17 cellular contexts compared by ENCODE assay signal in genomic region chr13:32153056-32153455, GRCh38.
DNase-seq lines count a peak whose midpoint lies in the region; ATAC-seq and TF ChIP-seq lines count a peak whose summit lies in the region.
"Had no signal": no experiment of that assay in that cellular context is flagged by ENCODE, and none has a peak within 500 bp of the region (broad histone marks: within the 10 kb centered on the region; RNA-seq: fewer than 3 reads in every experiment).

No MANE protein-coding gene starts in this region.

- H3K79me2 ChIP-seq in PC-9 (ENCODE audit: low read depth), result no peaks in the 10 kb centered on the region

- no peak for ATAC-seq in GM18870 (IDR thresholded peaks at IDR 0.05; ENCODE audit: unreplicated experiment)
- ATAC-seq: activated CD8-positive, alpha-beta memory T cell treated with anti-CD3 and anti-CD28 coated beads, Interleukin-2, amount 10 ng/mL, durations not matched to agents 7 days and 5 days; natural killer cell; sciatic nerve had no signal

- H3K4me1 Mint-ChIP-seq in activated CD4-positive, alpha-beta memory T cell treated with anti-CD3 and anti-CD28 coated beads for 36 hours (ENCODE audit: low read depth), result peaks cover 2% of the 10 kb centered on the region
- H3K4me1 Mint-ChIP-seq: activated CD8-positive, alpha-beta memory T cell treated with anti-CD3 and anti-CD28 coated beads, Interleukin-2, amount 10 ng/mL, durations not matched to agents 7 days and 5 days; activated naive CD8-positive, alpha-beta T cell treated with anti-CD3 and anti-CD28 coated beads, Interleukin-2, amount 10 ng/mL, durations not matched to agents 7 days and 5 days; natural killer cell had no signal

- H3K27me3 ChIP-seq in PC-9 (ENCODE audit: insufficient read depth, low read depth), result no peaks in the 10 kb centered on the region

- POLR2A ChIA-PET in PC-9 (lab: Charles Lee; ENCODE audit: unreplicated experiment), result no interaction called here
- POLR2A ChIA-PET in activated CD4-positive, alpha-beta memory T cell treated with anti-CD3 and anti-CD28 coated beads for 36 hours (lab: Charles Lee), result no interaction called here

- CTCF ChIA-PET in PC-9 (lab: Charles Lee), result no interaction called here
- CTCF ChIA-PET in activated CD4-positive, alpha-beta memory T cell treated with anti-CD3 and anti-CD28 coated beads for 36 hours (lab: Charles Lee), result no interaction called here

- H4K20me1 ChIP-seq in PC-9 (ENCODE audit: insufficient read depth), result no peaks in the 10 kb centered on the region

- no peaks in the 10 kb centered on the region for H3K9me3 ChIP-seq in PC-9 (ENCODE audit: insufficient read depth, low read depth)

- no peaks in the 10 kb centered on the region for H3K36me3 ChIP-seq in PC-9 (ENCODE audit: low read depth)

- no peaks in the 10 kb centered on the region for H3K27me3 Mint-ChIP-seq in activated CD4-positive, alpha-beta memory T cell treated with anti-CD3 and anti-CD28 coated beads for 36 hours

- H3K9me3 Mint-ChIP-seq in activated CD4-positive, alpha-beta memory T cell treated with anti-CD3 and anti-CD28 coated beads for 36 hours, result no peaks in the 10 kb centered on the region
- H3K9me3 Mint-ChIP-seq: activated naive CD8-positive, alpha-beta T cell treated with anti-CD3 and anti-CD28 coated beads, Interleukin-2, amount 10 ng/mL, durations not matched to agents 7 days and 5 days; natural killer cell had no signal

- no peak for TF ChIP-seq CTCF in PC-9 (conservative IDR thresholded peaks at IDR 0.05)

- H3K4me1 ChIP-seq in PC-9 (replicated peaks; ENCODE audit: insufficient read depth), result peaks cover 7% of the 10 kb centered on the region; the same call in 1 of the 2 replicates

- no peak overlapping the region for H3K4me2 ChIP-seq in PC-9

- H3K4me3 ChIP-seq in PC-9, result no peak overlapping the region

- no peak overlapping the region for H3K27ac Mint-ChIP-seq in activated CD4-positive, alpha-beta memory T cell treated with anti-CD3 and anti-CD28 coated beads for 36 hours
- H3K27ac Mint-ChIP-seq: activated CD8-positive, alpha-beta memory T cell treated with anti-CD3 and anti-CD28 coated beads, Interleukin-2, amount 10 ng/mL, durations not matched to agents 7 days and 5 days; activated naive CD8-positive, alpha-beta T cell treated with anti-CD3 and anti-CD28 coated beads, Interleukin-2, amount 10 ng/mL, durations not matched to agents 7 days and 5 days; natural killer cell had no signal

- no peaks in the 10 kb centered on the region for H3K36me3 Mint-ChIP-seq in activated CD4-positive, alpha-beta memory T cell treated with anti-CD3 and anti-CD28 coated beads for 36 hours
- H3K36me3 Mint-ChIP-seq: activated CD8-positive, alpha-beta memory T cell treated with anti-CD3 and anti-CD28 coated beads, Interleukin-2, amount 10 ng/mL, durations not matched to agents 7 days and 5 days; activated naive CD8-positive, alpha-beta T cell treated with anti-CD3 and anti-CD28 coated beads, Interleukin-2, amount 10 ng/mL, durations not matched to agents 7 days and 5 days; natural killer cell had no signal

- intact Hi-C loops in PC-9 (cut with micrococcal nuclease; ENCODE audit: unreplicated experiment), result no loop called here
- intact Hi-C loops in activated CD4-positive, alpha-beta memory T cell treated with anti-CD3 and anti-CD28 coated beads for 36 hours (cut with micrococcal nuclease), result no loop called here

- DNase-seq in ELR (ENCODE audit: low read depth) (peak; percentile 70), PC-9 (no peak), dedifferentiated amniotic fluid mesenchymal stem cell (ENCODE audit: extremely low spot score) (peak; percentile 60), renal cortical epithelial cell (ENCODE audit: low read depth) (peak; percentile 37), OCI-M1 (lab: John Stamatoyannopoulos, UW) (no peak), GOT3 (lab: John Stamatoyannopoulos, UW) (no peak)
- no peak for DNase-seq in activated CD4-positive, alpha-beta memory T cell treated with anti-CD3 and anti-CD28 coated beads for 36 hours
- DNase-seq: activated CD8-positive, alpha-beta memory T cell treated with anti-CD3 and anti-CD28 coated beads, Interleukin-2, amount 10 ng/mL, durations not matched to agents 7 days and 5 days; activated naive CD8-positive, alpha-beta T cell treated with anti-CD3 and anti-CD28 coated beads, Interleukin-2, amount 10 ng/mL, durations not matched to agents 7 days and 5 days; COR-L47; Karpas-422; natural killer cell; NCI-H2029; substantia nigra had no signal

- H3K4me3 Mint-ChIP-seq in activated CD4-positive, alpha-beta memory T cell treated with anti-CD3 and anti-CD28 coated beads for 36 hours, result no peak overlapping the region
- H3K4me3 Mint-ChIP-seq: activated CD8-positive, alpha-beta memory T cell treated with anti-CD3 and anti-CD28 coated beads, Interleukin-2, amount 10 ng/mL, durations not matched to agents 7 days and 5 days; activated naive CD8-positive, alpha-beta T cell treated with anti-CD3 and anti-CD28 coated beads, Interleukin-2, amount 10 ng/mL, durations not matched to agents 7 days and 5 days; natural killer cell had no signal

- no peak overlapping the region; the same call in 1 of the 2 replicates for H3K27ac ChIP-seq in PC-9
- H3K27ac ChIP-seq: VCaP had no signal

- no peaks in the 10 kb centered on the region for H3K9me2 ChIP-seq in PC-9 (ENCODE audit: insufficient read depth)

- no TSS peak for BruUV-seq in PC-9 (replicated peaks; lab: Mats Ljungman, UMichigan)

- 0 out of 2 replicates have a peak overlapping the region, but pooled peaks have one; percentile 19 for H2AFZ ChIP-seq in PC-9

- no peaks in the 10 kb centered on the region; the same call in 1 of the 2 replicates for H3F3A ChIP-seq in PC-9 (ENCODE audit: insufficient read depth, low read depth)

Comparison
In these comparisons a context has a peak if more than half of its experiments do, and no peak if none do; other contexts are left out.
1. DNase-seq: peak in ELR (single experiment), dedifferentiated amniotic fluid mesenchymal stem cell (single experiment) and renal cortical epithelial cell (single experiment); none in PC-9 (0 of 2), activated CD4-positive, alpha-beta memory T cell treated with anti-CD3 and anti-CD28 coated beads for 36 hours (single experiment), OCI-M1 (single experiment) and GOT3 (single experiment).